In the genomic region with DNA sequence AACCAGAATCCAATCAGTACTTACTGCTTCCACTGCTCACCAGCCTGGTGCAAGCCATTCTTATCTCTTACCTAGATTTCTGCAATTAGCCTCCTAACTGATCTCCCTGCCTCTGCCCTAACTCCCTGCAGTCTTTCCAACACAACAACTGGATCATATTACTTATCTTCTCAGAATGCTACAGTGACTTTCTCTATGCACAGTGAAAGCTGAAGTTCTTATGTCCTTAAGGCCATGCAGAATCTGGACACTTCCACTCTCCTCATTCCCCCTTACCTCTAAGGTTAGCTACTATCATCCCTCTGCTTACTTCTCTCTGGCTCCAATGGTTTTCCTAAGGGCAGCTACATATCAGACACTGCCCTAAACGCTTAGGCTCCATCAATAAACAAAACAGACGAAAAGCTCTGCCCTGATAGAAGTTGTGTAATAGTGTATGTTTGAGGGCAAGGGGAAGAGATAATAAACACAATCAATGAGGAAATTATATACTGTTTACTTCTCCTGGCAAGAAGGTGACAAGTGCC, we compare ENCODE assay signal across 1 cellular context.
TF ChIP-seq lines count a peak whose summit lies in the region.

No MANE protein-coding gene starts in this region.

TF ChIP-seq in K562, 482 proteins besides CTCF, POLR2A, EP300 and RAD21 (continued from another document):
- TF ChIP-seq HES1 (IDR thresholded peaks at IDR 0.05; ENCODE audit: low read depth) (0 out of 2 replicates have a peak, but pooled peaks have one; percentile 26), HNRNPK (IDR thresholded peaks at IDR 0.05; ENCODE audit: low read depth, low read length, poor library complexity, severe bottlenecking) (no peak), TAF1 (IDR thresholded peaks at IDR 0.05; ENCODE audit: control insufficient read depth, extremely low read depth, insufficient read depth, low read length, severe bottlenecking) (no peak)
- TF ChIP-seq, protein P1, sequence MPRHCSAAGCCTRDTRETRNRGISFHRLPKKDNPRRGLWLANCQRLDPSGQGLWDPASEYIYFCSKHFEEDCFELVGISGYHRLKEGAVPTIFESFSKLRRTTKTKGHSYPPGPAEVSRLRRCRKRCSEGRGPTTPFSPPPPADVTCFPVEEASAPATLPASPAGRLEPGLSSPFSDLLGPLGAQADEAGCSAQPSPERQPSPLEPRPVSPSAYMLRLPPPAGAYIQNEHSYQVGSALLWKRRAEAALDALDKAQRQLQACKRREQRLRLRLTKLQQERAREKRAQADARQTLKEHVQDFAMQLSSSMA (CRISPR knock-in tag; IDR thresholded peaks at IDR 0.05), result no peak
- TF ChIP-seq, protein P2, sequence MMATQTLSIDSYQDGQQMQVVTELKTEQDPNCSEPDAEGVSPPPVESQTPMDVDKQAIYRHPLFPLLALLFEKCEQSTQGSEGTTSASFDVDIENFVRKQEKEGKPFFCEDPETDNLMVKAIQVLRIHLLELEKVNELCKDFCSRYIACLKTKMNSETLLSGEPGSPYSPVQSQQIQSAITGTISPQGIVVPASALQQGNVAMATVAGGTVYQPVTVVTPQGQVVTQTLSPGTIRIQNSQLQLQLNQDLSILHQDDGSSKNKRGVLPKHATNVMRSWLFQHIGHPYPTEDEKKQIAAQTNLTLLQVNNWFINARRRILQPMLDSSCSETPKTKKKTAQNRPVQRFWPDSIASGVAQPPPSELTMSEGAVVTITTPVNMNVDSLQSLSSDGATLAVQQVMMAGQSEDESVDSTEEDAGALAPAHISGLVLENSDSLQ (IDR thresholded peaks at IDR 0.05), result no peak
